ENCODE assay signal across 27 cellular contexts in the genomic region with DNA sequence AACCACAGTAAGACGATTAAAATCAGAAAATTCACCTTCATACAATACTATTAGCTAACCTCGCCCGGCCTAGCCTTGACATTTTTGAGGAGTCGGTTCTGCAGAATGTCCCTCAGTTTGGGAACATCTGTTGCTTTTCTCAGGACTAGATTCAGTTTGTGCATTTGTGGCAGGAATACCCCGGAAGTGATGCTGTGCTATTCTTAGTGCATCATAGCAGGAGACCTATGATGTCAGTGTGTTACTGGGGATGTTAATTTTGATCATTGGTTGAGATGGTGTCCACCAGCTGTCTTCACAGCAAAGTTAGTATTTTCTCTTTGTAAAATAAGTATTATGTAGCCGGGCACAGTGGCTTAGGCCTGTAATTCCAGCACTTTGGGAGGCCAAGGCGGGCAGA.
"Had no signal": no experiment of that assay in that cellular context is flagged by ENCODE, and none has a peak within 500 bp of the region (broad histone marks: within the 10 kb centered on the region; RNA-seq: fewer than 3 reads in every experiment).

No MANE protein-coding gene starts in this region.

- H3K36me3 ChIP-seq: brain microvascular endothelial cell, cardiac muscle cell had no signal

- H3K27me3 ChIP-seq: brain microvascular endothelial cell, cardiac muscle cell had no signal

- H3K9me3 Mint-ChIP-seq: activated CD4-positive, alpha-beta memory T cell treated with anti-CD3 and anti-CD28 coated beads, Interleukin-2, amount 10 ng/mL, durations not matched to agents 7 days and 5 days; activated naive CD4-positive, alpha-beta T cell treated with anti-CD3 and anti-CD28 coated beads for 36 hours; activated T-helper 17 cell treated with anti-CD3 and anti-CD28 coated beads, Interleukin-2, amount 50 U/mL, for 72 hours had no signal

- DNase-seq: activated CD4-positive, alpha-beta memory T cell treated with anti-CD3 and anti-CD28 coated beads, Interleukin-2, amount 10 ng/mL, durations not matched to agents 7 days and 5 days; activated CD4-positive, alpha-beta T cell treated with anti-CD3 and anti-CD28 coated beads for 36 hours; activated CD4-positive, alpha-beta T cell treated with anti-CD3 and anti-CD28 coated beads, Interleukin-2, amount 50 U/mL, for 1 hour; activated gamma-delta T cell; activated naive CD4-positive, alpha-beta T cell treated with anti-CD3 and anti-CD28 coated beads for 36 hours; activated T-cell treated with anti-CD3 and anti-CD28 coated beads for 4 hours; activated T-cell treated with anti-CD3 and anti-CD28 coated beads, Interleukin-2, amount 50 U/mL, for 48 hours; amygdala; brain microvascular endothelial cell; Karpas-422; MM.1S; NCI-H1105; NCI-H1436; NCI-H1694 treated with DMSO at 0.1 percent for 48 hours; NCI-H2081; NCI-H510A treated with DMSO at 0.1 percent for 48 hours; NCI-H69; PC-3; SHP77 treated with DMSO at 0.1 percent for 48 hours; T-helper 17 cell; T-helper 9 cell had no signal

- FAIRE-seq: RCC 7860, TTC549 had no signal

- H3K4me1 Mint-ChIP-seq: activated CD4-positive, alpha-beta T cell treated with anti-CD3 and anti-CD28 coated beads for 36 hours; activated T-helper 17 cell treated with anti-CD3 and anti-CD28 coated beads, Interleukin-2, amount 50 U/mL, for 72 hours had no signal

- H3K36me3 Mint-ChIP-seq: activated naive CD8-positive, alpha-beta T cell had no signal

- H3K4me3 ChIP-seq: cardiac muscle cell had no signal

- ATAC-seq: activated CD4-positive, alpha-beta T cell treated with anti-CD3 and anti-CD28 coated beads for 36 hours; activated T-helper 17 cell treated with anti-CD3 and anti-CD28 coated beads, Interleukin-2, amount 50 U/mL, for 72 hours; PC-3; T-helper 17 cell had no signal

- H3K27ac ChIP-seq: brain microvascular endothelial cell, cardiac muscle cell, VCaP had no signal

- H3K4me3 Mint-ChIP-seq: activated CD4-positive, alpha-beta memory T cell treated with anti-CD3 and anti-CD28 coated beads, Interleukin-2, amount 10 ng/mL, durations not matched to agents 7 days and 5 days; activated CD4-positive, alpha-beta T cell treated with anti-CD3 and anti-CD28 coated beads for 36 hours; activated naive CD4-positive, alpha-beta T cell treated with anti-CD3 and anti-CD28 coated beads for 36 hours; activated naive CD8-positive, alpha-beta T cell; activated T-helper 17 cell treated with anti-CD3 and anti-CD28 coated beads, Interleukin-2, amount 50 U/mL, for 72 hours; T-helper 17 cell had no signal

- H3K27ac Mint-ChIP-seq: activated CD4-positive, alpha-beta memory T cell treated with anti-CD3 and anti-CD28 coated beads, Interleukin-2, amount 10 ng/mL, durations not matched to agents 7 days and 5 days; activated CD4-positive, alpha-beta T cell treated with anti-CD3 and anti-CD28 coated beads for 36 hours; activated naive CD4-positive, alpha-beta T cell treated with anti-CD3 and anti-CD28 coated beads for 36 hours; activated naive CD8-positive, alpha-beta T cell; activated T-helper 17 cell treated with anti-CD3 and anti-CD28 coated beads, Interleukin-2, amount 50 U/mL, for 72 hours; T-helper 17 cell had no signal

- H3K27me3 Mint-ChIP-seq: activated CD4-positive, alpha-beta memory T cell treated with anti-CD3 and anti-CD28 coated beads, Interleukin-2, amount 10 ng/mL, durations not matched to agents 7 days and 5 days; activated CD4-positive, alpha-beta T cell treated with anti-CD3 and anti-CD28 coated beads for 36 hours; activated naive CD8-positive, alpha-beta T cell; activated T-helper 17 cell treated with anti-CD3 and anti-CD28 coated beads, Interleukin-2, amount 50 U/mL, for 72 hours; T-helper 17 cell had no signal
